In genomic region chr16:89693289-89693731, GRCh38 we compare ENCODE assay signal across 1 cellular context.
TF ChIP-seq lines count a peak whose summit lies in the region.

No MANE protein-coding gene starts in this region.

TF ChIP-seq in neural cell, 6 proteins besides CTCF, POLR2A, EP300 and RAD21:
- TF ChIP-seq POLR2AphosphoS5 (IDR thresholded peaks at IDR 0.05) (peak; percentile 10), EZH2 (IDR thresholded peaks at IDR 0.05; ENCODE audit: borderline replicate concordance, insufficient read depth, low read length, poor library complexity, severe bottlenecking) (no peak)
